In the genomic region with DNA sequence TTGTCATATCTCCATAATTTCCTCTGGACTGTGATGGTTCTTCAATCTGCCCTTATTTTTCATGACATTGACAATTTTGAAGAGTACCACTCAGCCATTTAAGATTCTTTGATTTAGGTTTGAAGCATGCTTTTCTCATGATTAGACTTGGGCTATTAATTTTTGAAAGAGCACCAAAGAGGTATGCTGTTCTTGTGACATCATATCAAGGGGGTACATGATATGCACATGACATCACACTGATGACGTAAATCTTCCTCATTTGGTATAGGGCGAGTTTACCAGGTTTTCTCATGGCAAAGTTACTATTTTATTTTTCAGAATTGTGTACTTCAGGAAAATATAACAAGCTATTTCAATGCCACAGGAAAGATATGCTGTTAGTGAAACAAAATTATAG, we compare ENCODE assay signal across 33 cellular contexts. TPM values are rescaled to one million over a fixed set of nuclear protein-coding genes. Genes with fewer than 3 reads are reported as not detected.
"Had no signal": no experiment of that assay in that cellular context is flagged by ENCODE, and none has a peak within 500 bp of the region (broad histone marks: within the 10 kb centered on the region; RNA-seq: fewer than 3 reads in every experiment).

No MANE protein-coding gene starts in this region.

- H3K9me3 Mint-ChIP-seq: naive thymus-derived CD8-positive, alpha-beta T cell; nephron; neural crest cell; stimulated activated naive B cell treated with anti-CD40 and anti-IgM and Interleukin-4, amounts not matched to agents 10 μg/mL and 1 μg/mL and 100 μg/mL, for 72 hours had no signal

- ATAC-seq: left colon; left lung; lower lobe of right lung; naive thymus-derived CD8-positive, alpha-beta T cell; sciatic nerve; stimulated activated naive B cell treated with anti-CD40 and anti-IgM and Interleukin-4, amounts not matched to agents 10 μg/mL and 1 μg/mL and 100 μg/mL, for 72 hours; stimulated activated naive CD8-positive, alpha-beta T cell treated with anti-CD3 and anti-CD28 coated beads, Interleukin-15, Interleukin-2, amounts not matched to agents 100 U/mL and 50 U/mL, for 24 hours had no signal

- H3K36me3 Mint-ChIP-seq: immature natural killer cell; naive thymus-derived CD8-positive, alpha-beta T cell; stimulated activated naive B cell treated with anti-CD40 and anti-IgM and Interleukin-4, amounts not matched to agents 10 μg/mL and 1 μg/mL and 100 μg/mL, for 72 hours had no signal

- H3K27ac Mint-ChIP-seq: immature natural killer cell; naive thymus-derived CD8-positive, alpha-beta T cell; nephron; progenitor cell of endocrine pancreas; stimulated activated naive B cell treated with anti-CD40 and anti-IgM and Interleukin-4, amounts not matched to agents 10 μg/mL and 1 μg/mL and 100 μg/mL, for 72 hours had no signal

- H3K27me3 ChIP-seq: left lung, ovary, right atrium auricular region, testis, thyroid gland, upper lobe of left lung, vagina had no signal

- H3K4me3 ChIP-seq: left lung, lower lobe of right lung, ovary, right atrium auricular region, skin epidermis, stomach, testis, thyroid gland, transverse colon, upper lobe of left lung, vagina had no signal

- H3K9me3 ChIP-seq: left lung, lower lobe of right lung, ovary, right atrium auricular region, stomach, testis, thyroid gland, transverse colon, upper lobe of left lung, vagina had no signal

- H3K27ac ChIP-seq: left lung, lower lobe of right lung, ovary, right atrium auricular region, skin epidermis, stomach, testis, thyroid gland, transverse colon, upper lobe of left lung, vagina had no signal

- H3K4me1 Mint-ChIP-seq: immature natural killer cell had no signal

- H3K36me3 ChIP-seq: left lung, lower lobe of right lung, ovary, right atrium auricular region, stomach, thyroid gland, transverse colon, upper lobe of left lung, vagina had no signal

- H3K4me3 Mint-ChIP-seq: immature natural killer cell; naive thymus-derived CD8-positive, alpha-beta T cell; nephron; neural crest cell; stimulated activated naive B cell treated with anti-CD40 and anti-IgM and Interleukin-4, amounts not matched to agents 10 μg/mL and 1 μg/mL and 100 μg/mL, for 72 hours had no signal

- FAIRE-seq: islet of Langerhans had no signal

- DNase-seq: hypothalamus; immature natural killer cell; kidney; left colon; left lung; lower lobe of right lung; mammary epithelial cell; mesenchymal stem cell; naive thymus-derived CD8-positive, alpha-beta T cell; occipital lobe; ovary; stimulated activated CD4-positive, alpha-beta T cell treated with anti-CD3 and anti-CD28 coated beads, Interleukin-12 subunit alpha, Interleukin-12 subunit beta, amount 100 ng/mL, for 4 hours; stimulated activated CD4-positive, alpha-beta T cell treated with anti-CD3 and anti-CD28 coated beads, Interleukin-15, amount 100 ng/mL, for 24 hours; stimulated activated CD4-positive, alpha-beta T cell treated with anti-CD3 and anti-CD28 coated beads, Interleukin-2, amount 100 ng/mL, for 24 hours; stimulated activated CD4-positive, alpha-beta T cell treated with anti-CD3 and anti-CD28 coated beads, Interleukin-4, amount 100 ng/mL, for 1 hour; stimulated activated naive B cell treated with anti-CD40 and anti-IgM and Interleukin-4, amounts not matched to agents 10 μg/mL and 1 μg/mL and 100 μg/mL, for 72 hours; stimulated activated naive CD8-positive, alpha-beta T cell treated with anti-CD3 and anti-CD28 coated beads, Interleukin-15, Interleukin-2, amounts not matched to agents 100 U/mL and 50 U/mL, for 24 hours; stomach; testis; thyroid gland; transverse colon; upper lobe of left lung had no signal

RNA-seq across cellular contexts. Expression of a gene that starts 3.5 kb away (rescaled TPM):
- total RNA-seq: naive thymus-derived CD8-positive, alpha-beta T cell; neural crest cell had no signal
- polyA plus RNA-seq: immature natural killer cell; naive thymus-derived CD8-positive, alpha-beta T cell had no signal

RNA-seq across cellular contexts. Expression of a gene that starts 12.6 kb away (rescaled TPM):
- total RNA-seq: left colon; left lung; lower lobe of right lung; mammary epithelial cell; mucosa of gallbladder; naive thymus-derived CD8-positive, alpha-beta T cell; neural crest cell; ovary; progenitor cell of endocrine pancreas; pulmonary artery endothelial cell; right atrium auricular region; sciatic nerve; stomach; testis; thyroid gland; transverse colon; upper lobe of left lung; urinary bladder; vagina had no signal
- polyA plus RNA-seq: mammary epithelial cell; naive thymus-derived CD8-positive, alpha-beta T cell; ovary; stomach; urinary bladder had no signal

RNA-seq across cellular contexts. Expression of a gene that starts 29.2 kb away (rescaled TPM):
- total RNA-seq: naive thymus-derived CD8-positive, alpha-beta T cell; neural crest cell; thyroid gland; transverse colon had no signal
- polyA plus RNA-seq: immature natural killer cell; naive thymus-derived CD8-positive, alpha-beta T cell; urinary bladder had no signal
